In the genomic region with DNA sequence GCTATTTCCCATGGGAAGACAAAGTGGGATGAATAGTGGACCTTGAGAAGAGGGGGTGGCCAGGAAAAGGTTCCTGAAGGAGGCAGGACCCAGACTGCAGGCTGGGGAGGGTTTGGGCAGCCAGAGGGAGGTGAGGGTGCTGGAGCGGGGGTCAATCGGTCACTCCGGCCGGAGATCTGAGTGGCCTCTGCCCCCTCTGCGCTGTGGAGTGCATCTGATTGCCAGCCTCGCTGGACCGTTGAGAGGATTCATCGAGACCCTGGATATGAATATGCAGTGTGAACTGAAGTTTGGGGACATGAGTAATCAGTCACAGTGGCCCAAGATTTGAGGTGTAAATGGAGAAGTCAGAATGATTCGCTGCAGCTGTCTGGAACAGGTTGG, we compare ENCODE assay signal across 6 cellular contexts. TPM values are rescaled to one million over a fixed set of nuclear protein-coding genes. Genes with fewer than 3 reads are reported as not detected.
DNase-seq lines count a peak whose midpoint lies in the region; TF ChIP-seq lines count a peak whose summit lies in the region.

No MANE protein-coding gene starts in this region.

- H3K36me3 Mint-ChIP-seq in chondrocyte (ENCODE audit: low read depth) (peaks cover 8% of the 10 kb centered on the region), osteocyte (ENCODE audit: unreplicated experiment) (peaks cover 10% of the 10 kb centered on the region)

- no peaks in the 10 kb centered on the region for H3K9me3 ChIP-seq in HUES64 (ENCODE audit: insufficient read depth, low read depth, low read length)

- TF ChIP-seq CTCF in chondrocyte (IDR thresholded peaks at IDR 0.05), result no peak
- no peak for TF ChIP-seq CTCF in osteocyte (IDR thresholded peaks at IDR 0.05)

- H3K27me3 Mint-ChIP-seq in chondrocyte (ENCODE audit: low read depth) (no peaks in the 10 kb centered on the region), osteocyte (ENCODE audit: unreplicated experiment) (no peaks in the 10 kb centered on the region)

- no peaks in the 10 kb centered on the region for H3K9me3 Mint-ChIP-seq in chondrocyte (ENCODE audit: low read depth)
- H3K9me3 Mint-ChIP-seq in osteocyte (ENCODE audit: unreplicated experiment), result no peaks in the 10 kb centered on the region

- H3K4me1 Mint-ChIP-seq in chondrocyte (ENCODE audit: low read depth) (peaks cover 57% of the 10 kb centered on the region), osteocyte (ENCODE audit: unreplicated experiment) (peaks cover 52% of the 10 kb centered on the region)

- WGBS in HUES64, result 9% methylated on average over 9 of the region's 9 CpGs

- H3K4me3 Mint-ChIP-seq in chondrocyte (ENCODE audit: unreplicated experiment), result peak overlapping the region; percentile 95
- H3K4me3 Mint-ChIP-seq in osteocyte (ENCODE audit: unreplicated experiment), result peak overlapping the region; percentile 100

- H3K9ac ChIP-seq in HUES64 (ENCODE audit: low read depth, low read length), result peak overlapping the region; percentile 95

- peak overlapping the region; percentile 99 for H3K4me3 ChIP-seq in HUES64 (ENCODE audit: low read length)

- peaks cover 3% of the 10 kb centered on the region; the same call in 1 of the 2 replicates for H3K36me3 ChIP-seq in HUES64 (ENCODE audit: insufficient read depth, low read length)

- no peaks in the 10 kb centered on the region for H3K27me3 ChIP-seq in HUES64 (ENCODE audit: insufficient read depth, low read length)

- DNase-seq in chondrocyte (ENCODE audit: low spot score) (no peak), osteocyte (ENCODE audit: extremely low spot score, unreplicated experiment) (no peak), NCI-H1092 (lab: John Stamatoyannopoulos, UW) (no peak), NCI-H526 (lab: John Stamatoyannopoulos, UW) (no peak), DMS79 treated with DMSO at 0.1 percent for 48 hours (lab: John Stamatoyannopoulos, UW) (no peak)

- H3K27ac Mint-ChIP-seq in chondrocyte (ENCODE audit: unreplicated experiment), result peak overlapping the region; percentile 100
- H3K27ac Mint-ChIP-seq in osteocyte (ENCODE audit: unreplicated experiment), result peak overlapping the region; percentile 99

- peaks cover 7% of the 10 kb centered on the region; the same call in 1 of the 2 replicates for H3K4me1 ChIP-seq in HUES64 (ENCODE audit: insufficient read depth, low read length)

- peak overlapping the region; percentile 78 for H3K27ac ChIP-seq in HUES64 (ENCODE audit: low read depth, low read length)

RNA-seq across cellular contexts. Expression of a gene that starts 5.5 kb away (rescaled TPM):
- 15.0 TPM for polyA plus RNA-seq in HUES64 (2013, experiment 1 of 2)
- polyA plus RNA-seq in HUES64 (2013, experiment 2 of 2), result 21.9 TPM
- 42.3 to 59.8 TPM (median 45.0 TPM) in 3 replicates for total RNA-seq in chondrocyte
- 62.3 and 79.8 TPM in 2 replicates for total RNA-seq in osteocyte

RNA-seq across cellular contexts. Expression of a gene that starts 8.1 kb away (rescaled TPM):
- 34.8 TPM for polyA plus RNA-seq in HUES64 (2013, experiment 1 of 2)
- polyA plus RNA-seq in HUES64 (2013, experiment 2 of 2), result 47.0 TPM
- 20.8 to 24.7 TPM (median 24.2 TPM) in 3 replicates for total RNA-seq in chondrocyte
- total RNA-seq in osteocyte, result 29.6 and 33.8 TPM in 2 replicates

RNA-seq across cellular contexts. Expression of a gene that starts 11.0 kb away (rescaled TPM):
- 7.1 TPM for polyA plus RNA-seq in HUES64 (2013, experiment 1 of 2)
- 10.1 TPM for polyA plus RNA-seq in HUES64 (2013, experiment 2 of 2)
- total RNA-seq in chondrocyte, result 6.1 to 7.9 TPM (median 6.4 TPM) in 3 replicates
- total RNA-seq in osteocyte, result 9.2 and 9.6 TPM in 2 replicates

RNA-seq across cellular contexts. Expression of a gene that starts 12.7 kb away (rescaled TPM):
- 8.7 TPM for polyA plus RNA-seq in HUES64 (2013, experiment 1 of 2)
- 12.6 TPM for polyA plus RNA-seq in HUES64 (2013, experiment 2 of 2)
- total RNA-seq in chondrocyte, result 20.9 to 26.5 TPM (median 23.5 TPM) in 3 replicates
- 25.9 and 28.1 TPM in 2 replicates for total RNA-seq in osteocyte

RNA-seq across cellular contexts. Expression of a gene that starts 19.5 kb away (rescaled TPM):
- 201 TPM for polyA plus RNA-seq in HUES64 (2013, experiment 1 of 2)
- 158 TPM for polyA plus RNA-seq in HUES64 (2013, experiment 2 of 2)
- 119 to 137 TPM (median 129 TPM) in 3 replicates for total RNA-seq in chondrocyte
- 174 and 189 TPM in 2 replicates for total RNA-seq in osteocyte
